13 cellular contexts compared by ENCODE assay signal in genomic region chr3:197328198-197328597, GRCh38. TPM values are rescaled to one million over a fixed set of nuclear protein-coding genes. Genes with fewer than 3 reads are reported as not detected.
A peak's percentile ranks its signal among the peaks of the same experiment; 100 is the strongest.
DNase-seq lines count a peak whose midpoint lies in the region; ATAC-seq and TF ChIP-seq lines count a peak whose summit lies in the region.
"Had no signal": no experiment of that assay in that cellular context is flagged by ENCODE, and none has a peak within 500 bp of the region (broad histone marks: within the 10 kb centered on the region; RNA-seq: fewer than 3 reads in every experiment).

No MANE protein-coding gene starts in this region.

- intact Hi-C loops in gastrocnemius medialis (cut with DNase I; ENCODE audit: low total_unique reads) = loop anchor here (2.0 kb wide), 1 partner anchor 25 kb away; no protein-coding TSS in a partner anchor

- H3K36me3 Mint-ChIP-seq in T-cell = no peaks in the 10 kb centered on the region

- H4K8ac ChIP-seq in mesenchymal stem cell (ENCODE audit: low read length) = no peak overlapping the region

- H3K9me3 Mint-ChIP-seq in T-cell = no peaks in the 10 kb centered on the region
- H3K9me3 Mint-ChIP-seq: CD4-positive, alpha-beta T cell; GM23338 had no signal

- H3K27me3 Mint-ChIP-seq in T-cell = peaks cover 16 to 19% of the 10 kb centered on the region in 2 donors

- DNase-seq in mesenchymal stem cell = no peak
- no peak for DNase-seq in gastrocnemius medialis
- DNase-seq in activated CD4-positive, alpha-beta T cell treated with anti-CD3 and anti-CD28 coated beads, Interleukin-2, amount 50 U/mL, for 48 hours = no peak
- no peak for DNase-seq in T-cell
- no peak for DNase-seq in GDM1 (lab: John Stamatoyannopoulos, UW)
- DNase-seq: Calu3; CD4-positive, alpha-beta T cell; DMS 273 treated with DMSO at 0.1 percent for 48 hours had no signal

- H3K9ac ChIP-seq in mesenchymal stem cell (ENCODE audit: low read length) = no peak overlapping the region

- no peak overlapping the region for H2BK120ac ChIP-seq in mesenchymal stem cell (ENCODE audit: low read depth, low read length)

- no peaks in the 10 kb centered on the region for H3K79me1 ChIP-seq in mesenchymal stem cell (replicated peaks; ENCODE audit: low read length, poor library complexity, severe bottlenecking)

- no peak overlapping the region for H3K14ac ChIP-seq in mesenchymal stem cell (ENCODE audit: low read length in 2 of 2)

- H3K23ac ChIP-seq in mesenchymal stem cell (ENCODE audit: low read length in 2 of 2) = no peak overlapping the region

- CTCF ChIA-PET in T-cell (lab: Charles Lee) = no interaction called here

- WGBS in mesenchymal stem cell = 98% methylated on average over 6 of the region's 6 CpGs

- peak overlapping the region; percentile 93 for H3K27ac ChIP-seq in cingulate gyrus (ENCODE audit: low read depth, low read length)
- no peak overlapping the region for H3K27ac ChIP-seq in mesenchymal stem cell (ENCODE audit: low read length, poor library complexity, severe bottlenecking)
- H3K27ac ChIP-seq in gastrocnemius medialis = peak overlapping the region in 2 of 4 donors; percentile 47 to 49

- no peak overlapping the region for H3K18ac ChIP-seq in mesenchymal stem cell (ENCODE audit: low read depth in 1 of 2, low read length in 2 of 2)

- H2AK5ac ChIP-seq in mesenchymal stem cell (ENCODE audit: low read length, severe bottlenecking) = peak overlapping the region; percentile 11

- H2BK15ac ChIP-seq in mesenchymal stem cell (ENCODE audit: low read depth, poor library complexity, severe bottlenecking) = no peak overlapping the region

- H2BK12ac ChIP-seq in mesenchymal stem cell (ENCODE audit: low read length in 2 of 2) = no peak overlapping the region

- H3K4me3 ChIP-seq in mesenchymal stem cell (ENCODE audit: insufficient read depth in 1 of 2, low read depth in 1 of 2, low read length in 2 of 2) (no peak overlapping the region), gastrocnemius medialis (no peak overlapping the region)
- H3K4me3 ChIP-seq: GM23338, HAP-1 had no signal

- H3K27ac Mint-ChIP-seq in T-cell = no peak overlapping the region
- H3K27ac Mint-ChIP-seq: B cell; CD4-positive, alpha-beta T cell; GM23338 had no signal

- POLR2A ChIA-PET in T-cell (lab: Charles Lee) = no interaction called here

- H3K4me3 Mint-ChIP-seq in T-cell = no peak overlapping the region
- H3K4me3 Mint-ChIP-seq: B cell; CD4-positive, alpha-beta T cell; GM23338 had no signal

- H3K27me3 ChIP-seq in mesenchymal stem cell (ENCODE audit: control insufficient read depth in 1 of 2, insufficient read depth in 1 of 2, low read length in 2 of 2) (peaks cover 0 to 3% of the 10 kb centered on the region in 2 experiments), gastrocnemius medialis (no peaks in the 10 kb centered on the region)

- H3K4me2 ChIP-seq in mesenchymal stem cell (ENCODE audit: low read length, poor library complexity, severe bottlenecking) = no peak overlapping the region
- H3K4me2 ChIP-seq: GM23338 had no signal

- H3K4ac ChIP-seq in mesenchymal stem cell (ENCODE audit: low read depth in 1 of 2, low read length in 2 of 2) = no peak overlapping the region

- H3K4me1 ChIP-seq in mesenchymal stem cell (ENCODE audit: control insufficient read depth, insufficient read depth, low read depth, low read length) (peaks cover 4% of the 10 kb centered on the region), gastrocnemius medialis (peaks cover 3 to 17% of the 10 kb centered on the region in 2 donors)

- in situ Hi-C loops in gastrocnemius medialis (cut with MboI; ENCODE audit: low sequenced_read_pairs in 4 of 4) = no loop called here

- TF ChIP-seq POLR2A in gastrocnemius medialis (IDR thresholded peaks at IDR 0.05) = no peak

- TF ChIP-seq CTCF in gastrocnemius medialis (IDR thresholded peaks at IDR 0.05 in 4 of 5, conservative IDR thresholded peaks at IDR 0.05 in 1 of 5) = no peak

- H4K91ac ChIP-seq in mesenchymal stem cell (ENCODE audit: low read length) = no peak overlapping the region

- H3K36me3 ChIP-seq in mesenchymal stem cell (ENCODE audit: control insufficient read depth in 1 of 2, insufficient read depth in 2 of 2, low read depth in 1 of 2, low read length in 2 of 2) (no peaks in the 10 kb centered on the region), gastrocnemius medialis (no peaks in the 10 kb centered on the region)
- H3K36me3 ChIP-seq: HAP-1 had no signal

- H2AFZ ChIP-seq in mesenchymal stem cell (ENCODE audit: low read depth, low read length) = no peak overlapping the region
- H2AFZ ChIP-seq: GM23338 had no signal

- ATAC-seq in gastrocnemius medialis = peak; percentile 14 to 32
- ATAC-seq in HG02870 (IDR thresholded peaks at IDR 0.05; ENCODE audit: unreplicated experiment) = no peak
- ATAC-seq in T-cell (replicated peaks in 1 of 4) = no peak
- ATAC-seq: GM23338 had no signal

- H3K4me1 Mint-ChIP-seq in T-cell = no peaks in the 10 kb centered on the region
- H3K4me1 Mint-ChIP-seq: B cell had no signal

- H2BK5ac ChIP-seq in mesenchymal stem cell (ENCODE audit: low read depth, low read length, poor library complexity, severe bottlenecking) = no peak overlapping the region

- H3K9me3 ChIP-seq in mesenchymal stem cell (ENCODE audit: control insufficient read depth, low read length) = no peaks in the 10 kb centered on the region
- H3K9me3 ChIP-seq in gastrocnemius medialis = no peaks in the 10 kb centered on the region
- H3K9me3 ChIP-seq: HAP-1 had no signal

RNA-seq across cellular contexts. Expression of gene DLG1, which starts 29.8 kb away (rescaled TPM):
- polyA plus RNA-seq in mesenchymal stem cell (2013, experiment 1 of 2) = 41.4 TPM
- 40.1 TPM for polyA plus RNA-seq in mesenchymal stem cell (2013, experiment 2 of 2)
- total RNA-seq in gastrocnemius medialis (100 to 1,000 TPM in 1 of 4 donors, 10 to 100 TPM in 3; 41.4 to 112 (median 61.1) TPM), T-cell (10 to 100 TPM; 65.5 to 96.5 (median 68.4) TPM)

Comparison
In these comparisons a context has a peak if more than half of its experiments do, and no peak if none do; other contexts are left out.
1. ATAC-seq: peak in gastrocnemius medialis (2 of 2); none in HG02870 (single experiment) and T-cell (0 of 4).